19 cellular contexts compared by ENCODE assay signal in genomic region chr2:190970170-190970569, GRCh38. TPM values are rescaled to one million over a fixed set of nuclear protein-coding genes. Genes with fewer than 3 reads are reported as not detected.
DNase-seq lines count a peak whose midpoint lies in the region; ATAC-seq, FAIRE-seq and TF ChIP-seq lines count a peak whose summit lies in the region.
"Had no signal": no experiment of that assay in that cellular context is flagged by ENCODE, and none has a peak within 500 bp of the region (broad histone marks: within the 10 kb centered on the region; RNA-seq: fewer than 3 reads in every experiment).

No MANE protein-coding gene starts in this region.

- FAIRE-seq in GM12891 (lab: Jason Lieb, UNC) (no peak), GM12892 (lab: Jason Lieb, UNC) (no peak)

- H3K27me3 Mint-ChIP-seq in activated naive CD4-positive, alpha-beta T cell treated with anti-CD3 and anti-CD28 coated beads, Interleukin-2, amount 10 ng/mL, durations not matched to agents 7 days and 5 days: no peaks in the 10 kb centered on the region
- H3K27me3 Mint-ChIP-seq in activated T-helper 2 cell treated with anti-CD3 and anti-CD28 coated beads, Interferon-gamma antibody, Interleukin-2, Interleukin-4, amounts not matched to agents 10 μg/mL and 5 μg/mL and 100 μg/mL, durations not matched to agents 14 hours and 24 hours and 36 hours (ENCODE audit: low read depth): no peaks in the 10 kb centered on the region
- H3K27me3 Mint-ChIP-seq: naive B cell had no signal

- no peak for TF ChIP-seq CTCF in RWPE1 (conservative IDR thresholded peaks at IDR 0.05; ENCODE audit: low read depth)

- intact Hi-C loops in activated T-helper 2 cell treated with anti-CD3 and anti-CD28 coated beads, Interferon-gamma antibody, Interleukin-2, Interleukin-4, amounts not matched to agents 10 μg/mL and 5 μg/mL and 100 μg/mL, durations not matched to agents 14 hours and 24 hours and 36 hours (cut with micrococcal nuclease): loop anchor here (2.0 kb wide), 1 partner anchor 15 kb away; no protein-coding TSS in a partner anchor

- DNase-seq in activated naive CD4-positive, alpha-beta T cell treated with anti-CD3 and anti-CD28 coated beads, Interleukin-2, amount 10 ng/mL, durations not matched to agents 7 days and 5 days: no peak
- DNase-seq in activated naive CD4-positive, alpha-beta T cell (lab: John Stamatoyannopoulos, UW): no peak
- no peak for DNase-seq in GM12891 (ENCODE audit: insufficient read length, low spot score)
- DNase-seq in activated T-helper 2 cell treated with anti-CD3 and anti-CD28 coated beads, Interferon-gamma antibody, Interleukin-2, Interleukin-4, amounts not matched to agents 10 μg/mL and 5 μg/mL and 100 μg/mL, durations not matched to agents 14 hours and 24 hours and 36 hours (ENCODE audit: low spot score): no peak
- no peak for DNase-seq in stimulated activated effector memory CD8-positive, alpha-beta T cell treated with anti-CD3 and anti-CD28 coated beads, Interleukin-12 subunit alpha, Interleukin-12 subunit beta, amount 100 ng/mL, for 72 hours (ENCODE audit: low spot score in 2 of 2)
- no peak for DNase-seq in RWPE1 (ENCODE audit: low spot score)
- DNase-seq in GM12892 (ENCODE audit: insufficient read length): no peak
- DNase-seq in mesenteric fat pad (ENCODE audit: low spot score): no peak
- DNase-seq: Caco-2, endodermal cell, naive B cell, NCI-H1105, NCI-H2029 treated with DMSO at 0.1 percent for 48 hours, NCI-H446, tibial artery had no signal

- CTCF ChIA-PET in activated naive CD4-positive, alpha-beta T cell treated with anti-CD3 and anti-CD28 coated beads, Interleukin-2, amount 10 ng/mL, durations not matched to agents 7 days and 5 days (lab: Charles Lee): no interaction called here
- CTCF ChIA-PET in RWPE1 (lab: Yijun Ruan, JAX): interaction anchor here (0.6 kb wide), 1 partner anchor 9 kb away, joined by 3 read pairs; no protein-coding TSS in a partner anchor

- no peak for ATAC-seq in stimulated activated effector memory CD8-positive, alpha-beta T cell treated with anti-CD3 and anti-CD28 coated beads, Interleukin-12 subunit alpha, Interleukin-12 subunit beta, amount 100 ng/mL, for 72 hours
- ATAC-seq: Panc1 had no signal

- H3K27ac ChIP-seq in RWPE1: no peak overlapping the region
- H3K27ac ChIP-seq: body of pancreas, SJSA1 had no signal

- peaks cover 55% of the 10 kb centered on the region for H3K4me1 Mint-ChIP-seq in activated naive CD4-positive, alpha-beta T cell treated with anti-CD3 and anti-CD28 coated beads, Interleukin-2, amount 10 ng/mL, durations not matched to agents 7 days and 5 days
- peaks cover 27% of the 10 kb centered on the region for H3K4me1 Mint-ChIP-seq in activated T-helper 2 cell treated with anti-CD3 and anti-CD28 coated beads, Interferon-gamma antibody, Interleukin-2, Interleukin-4, amounts not matched to agents 10 μg/mL and 5 μg/mL and 100 μg/mL, durations not matched to agents 14 hours and 24 hours and 36 hours (ENCODE audit: low read depth)
- H3K4me1 Mint-ChIP-seq in stimulated activated effector memory CD8-positive, alpha-beta T cell treated with anti-CD3 and anti-CD28 coated beads, Interleukin-12 subunit alpha, Interleukin-12 subunit beta, amount 100 ng/mL, for 72 hours: peaks cover 6% of the 10 kb centered on the region
- H3K4me1 Mint-ChIP-seq: endodermal cell had no signal

- H3K4me3 Mint-ChIP-seq in activated naive CD4-positive, alpha-beta T cell treated with anti-CD3 and anti-CD28 coated beads, Interleukin-2, amount 10 ng/mL, durations not matched to agents 7 days and 5 days: no peak overlapping the region
- no peak overlapping the region for H3K4me3 Mint-ChIP-seq in activated T-helper 2 cell treated with anti-CD3 and anti-CD28 coated beads, Interferon-gamma antibody, Interleukin-2, Interleukin-4, amounts not matched to agents 10 μg/mL and 5 μg/mL and 100 μg/mL, durations not matched to agents 14 hours and 24 hours and 36 hours (ENCODE audit: low read depth)
- no peak overlapping the region for H3K4me3 Mint-ChIP-seq in stimulated activated effector memory CD8-positive, alpha-beta T cell treated with anti-CD3 and anti-CD28 coated beads, Interleukin-12 subunit alpha, Interleukin-12 subunit beta, amount 100 ng/mL, for 72 hours
- H3K4me3 Mint-ChIP-seq: endodermal cell; naive B cell; T-helper 2 cell treated with Interferon-gamma antibody and Interleukin-4, amounts not matched to agents 5 μg/mL and 100 μg/mL, for 36 hours had no signal

- POLR2A ChIA-PET in RWPE1 (lab: Yijun Ruan, JAX; ENCODE audit: low non-redundant PET): no interaction called here

- TF ChIP-seq POLR2A in GM12891 (IDR thresholded peaks at IDR 0.05; ENCODE audit: low read depth, low read length) (peak; percentile 68), GM12892 (IDR thresholded peaks at IDR 0.05; ENCODE audit: low read depth, low read length) (no peak; the same call in 1 of the 2 replicates)

- H3K27ac Mint-ChIP-seq in activated naive CD4-positive, alpha-beta T cell treated with anti-CD3 and anti-CD28 coated beads, Interleukin-2, amount 10 ng/mL, durations not matched to agents 7 days and 5 days: peak overlapping the region; percentile 78
- peak overlapping the region; percentile 71 for H3K27ac Mint-ChIP-seq in activated T-helper 2 cell treated with anti-CD3 and anti-CD28 coated beads, Interferon-gamma antibody, Interleukin-2, Interleukin-4, amounts not matched to agents 10 μg/mL and 5 μg/mL and 100 μg/mL, durations not matched to agents 14 hours and 24 hours and 36 hours
- peak overlapping the region; percentile 90 for H3K27ac Mint-ChIP-seq in stimulated activated effector memory CD8-positive, alpha-beta T cell treated with anti-CD3 and anti-CD28 coated beads, Interleukin-12 subunit alpha, Interleukin-12 subunit beta, amount 100 ng/mL, for 72 hours

- H3K36me3 Mint-ChIP-seq in activated naive CD4-positive, alpha-beta T cell treated with anti-CD3 and anti-CD28 coated beads, Interleukin-2, amount 10 ng/mL, durations not matched to agents 7 days and 5 days: peaks cover 82% of the 10 kb centered on the region
- peaks cover 87% of the 10 kb centered on the region for H3K36me3 Mint-ChIP-seq in activated T-helper 2 cell treated with anti-CD3 and anti-CD28 coated beads, Interferon-gamma antibody, Interleukin-2, Interleukin-4, amounts not matched to agents 10 μg/mL and 5 μg/mL and 100 μg/mL, durations not matched to agents 14 hours and 24 hours and 36 hours (ENCODE audit: low read depth)
- peaks cover 98% of the 10 kb centered on the region for H3K36me3 Mint-ChIP-seq in stimulated activated effector memory CD8-positive, alpha-beta T cell treated with anti-CD3 and anti-CD28 coated beads, Interleukin-12 subunit alpha, Interleukin-12 subunit beta, amount 100 ng/mL, for 72 hours

- H3K9me3 Mint-ChIP-seq in activated naive CD4-positive, alpha-beta T cell treated with anti-CD3 and anti-CD28 coated beads, Interleukin-2, amount 10 ng/mL, durations not matched to agents 7 days and 5 days: no peaks in the 10 kb centered on the region
- H3K9me3 Mint-ChIP-seq in activated T-helper 2 cell treated with anti-CD3 and anti-CD28 coated beads, Interferon-gamma antibody, Interleukin-2, Interleukin-4, amounts not matched to agents 10 μg/mL and 5 μg/mL and 100 μg/mL, durations not matched to agents 14 hours and 24 hours and 36 hours: no peaks in the 10 kb centered on the region
- H3K9me3 Mint-ChIP-seq in stimulated activated effector memory CD8-positive, alpha-beta T cell treated with anti-CD3 and anti-CD28 coated beads, Interleukin-12 subunit alpha, Interleukin-12 subunit beta, amount 100 ng/mL, for 72 hours: no peaks in the 10 kb centered on the region
- H3K9me3 Mint-ChIP-seq: endodermal cell; naive B cell; T-helper 2 cell treated with Interferon-gamma antibody and Interleukin-4, amounts not matched to agents 5 μg/mL and 100 μg/mL, for 36 hours had no signal

TF ChIP-seq in GM12891, 5 proteins besides CTCF, POLR2A, EP300 and RAD21:
- TF ChIP-seq TAF1 (IDR thresholded peaks at IDR 0.05; ENCODE audit: low read depth, low read length) (no peak), POU2F2 (IDR thresholded peaks at IDR 0.05; ENCODE audit: low read depth, low read length) (no peak), SPI1 (IDR thresholded peaks at IDR 0.05; ENCODE audit: low read depth, low read length) (no peak), POLR2AphosphoS5 (IDR thresholded peaks at IDR 0.05; ENCODE audit: low read depth, low read length) (no peak), PAX5 (IDR thresholded peaks at IDR 0.05; ENCODE audit: insufficient read depth, low read length, severe bottlenecking) (no peak)

RNA-seq across cellular contexts. Expression of gene STAT1, which starts 43.8 kb away (rescaled TPM):
- 320 TPM for polyA plus RNA-seq in GM12891 (2012; ENCODE audit: low read depth, missing spikeins)
- 135 and 139 TPM in 2 replicates for total RNA-seq in activated T-helper 2 cell treated with anti-CD3 and anti-CD28 coated beads, Interferon-gamma antibody, Interleukin-2, Interleukin-4, amounts not matched to agents 10 μg/mL and 5 μg/mL and 100 μg/mL, durations not matched to agents 14 hours and 24 hours and 36 hours
- 219 TPM for polyA plus RNA-seq in GM12892 (2012; ENCODE audit: missing spikeins)
- 186 TPM for total RNA-seq in mesenteric fat pad
